1 cellular context compared by ENCODE assay signal in the genomic region with DNA sequence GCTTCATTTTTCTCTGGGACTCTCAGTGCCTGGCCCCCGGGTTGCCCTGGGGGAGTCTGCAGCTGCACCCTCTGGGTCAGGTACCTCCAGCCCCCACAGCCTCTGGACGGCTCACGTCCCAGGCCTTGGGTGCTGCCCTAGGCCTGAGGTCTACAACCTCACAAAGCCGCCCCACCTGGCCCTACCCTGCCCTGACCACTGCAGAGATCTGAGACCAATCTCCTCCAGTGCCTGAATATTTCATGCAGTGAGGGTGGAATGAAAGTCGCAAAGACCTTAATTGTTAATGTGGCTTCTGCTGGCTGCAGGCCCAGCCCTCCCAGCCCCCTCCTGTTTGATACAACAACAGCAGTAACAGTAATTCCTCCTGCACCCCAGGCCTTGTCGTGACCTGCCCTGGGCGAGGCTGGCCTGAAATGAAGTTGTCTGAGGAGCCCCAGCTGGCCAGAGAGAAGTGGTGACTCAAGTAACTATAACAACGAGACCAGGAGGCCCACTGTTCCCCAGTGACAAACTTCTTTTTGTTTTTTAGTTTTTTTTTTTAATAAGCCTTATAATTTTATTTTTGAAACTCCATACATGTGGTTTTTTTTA.
TF ChIP-seq lines count a peak whose summit lies in the region.

No MANE protein-coding gene starts in this region.

TF ChIP-seq in WTC11, 78 proteins besides CTCF, POLR2A, EP300 and RAD21 (continued from another document):
- no peak for TF ChIP-seq JAZF1 (CRISPR knock-in tag; IDR thresholded peaks at IDR 0.05)
- TF ChIP-seq CREB1 (CRISPR knock-in tag; IDR thresholded peaks at IDR 0.05), result no peak
